Comparison of ENCODE assay signal across 8 cellular contexts in genomic region chr12:132986885-132987225, GRCh38. TPM values are rescaled to one million over a fixed set of nuclear protein-coding genes. Genes with fewer than 3 reads are reported as not detected.
DNase-seq lines count a peak whose midpoint lies in the region; ATAC-seq and TF ChIP-seq lines count a peak whose summit lies in the region.

No MANE protein-coding gene starts in this region.

- H3K9me3 ChIP-seq in left ventricle myocardium inferior (replicated peaks) (peaks cover 37% of the 10 kb centered on the region), Peyer's patch (peaks cover 0 to 27% (median 0%) of the 10 kb centered on the region in 4 donors), ovary (peaks cover 0 to 7% of the 10 kb centered on the region in 2 donors)

- H3K36me3 ChIP-seq in left ventricle myocardium inferior (peaks cover 28% of the 10 kb centered on the region), Peyer's patch (peaks cover 0 to 22% (median 0%) of the 10 kb centered on the region in 3 donors), ovary (no peaks in the 10 kb centered on the region)

- TF ChIP-seq EP300 in ovary (IDR thresholded peaks at IDR 0.05): no peak

- intact Hi-C loops in left ventricle myocardium inferior (cut with micrococcal nuclease): no loop called here
- intact Hi-C loops in Right ventricle myocardium inferior (cut with DNase I): loop anchor here (1.0 to 2.0 kb wide), 4 partner anchors 31 to 194 kb away; partner anchors contain the start of genes ZNF140, ZNF268, ZNF605 and ZNF84
- intact Hi-C loops in ovary (cut with DNase I): no loop called here

- no peak for TF ChIP-seq CTCF in left ventricle myocardium inferior (IDR thresholded peaks at IDR 0.05; ENCODE audit: borderline replicate concordance)
- no peak for TF ChIP-seq CTCF in Peyer's patch (IDR thresholded peaks at IDR 0.05)
- no peak for TF ChIP-seq CTCF in ovary (IDR thresholded peaks at IDR 0.05)

- TF ChIP-seq POLR2A in Peyer's patch (IDR thresholded peaks at IDR 0.05) (no peak), ovary (IDR thresholded peaks at IDR 0.05) (no peak)

- peak overlapping the region; percentile 91 for H3K4me3 ChIP-seq in left ventricle myocardium inferior
- peak overlapping the region; percentile 66 to 95 (median 79) for H3K4me3 ChIP-seq in Peyer's patch
- H3K4me3 ChIP-seq in ovary: peak overlapping the region; percentile 74

- WGBS in ovary, 3 donors: 2 to 4% (median 3%) methylated on average over 11 of the region's 11 CpGs

- ATAC-seq in Right ventricle myocardium inferior (no peak), GM21447 (IDR thresholded peaks at IDR 0.05; ENCODE audit: unreplicated experiment) (no peak)

- H3K4me1 ChIP-seq in left ventricle myocardium inferior: peaks cover 26% of the 10 kb centered on the region
- peaks cover 0 to 12% (median 2%) of the 10 kb centered on the region in 4 donors for H3K4me1 ChIP-seq in Peyer's patch
- H3K4me1 ChIP-seq in ovary (ENCODE audit: insufficient read depth): no peaks in the 10 kb centered on the region

- peak overlapping the region; percentile 88 for H3K27ac ChIP-seq in left ventricle myocardium inferior (replicated peaks)
- peak overlapping the region; percentile 75 to 88 (median 81) for H3K27ac ChIP-seq in Peyer's patch
- H3K27ac ChIP-seq in epithelial cell of prostate: peak overlapping the region; percentile 72
- no peak overlapping the region for H3K27ac ChIP-seq in ovary

- H3K27me3 ChIP-seq in left ventricle myocardium inferior (ENCODE audit: low read depth) (no peaks in the 10 kb centered on the region), Peyer's patch (no peaks in the 10 kb centered on the region), ovary (no peaks in the 10 kb centered on the region)

- DNase-seq in left ventricle myocardium inferior (no peak), Right ventricle myocardium inferior (ENCODE audit: missing footprints) (no peak), Peyer's patch (no peak), epithelial cell of prostate (ENCODE audit: low read depth, low spot score) (no peak), ovary (no peak), NCI-H345 (lab: John Stamatoyannopoulos, UW) (no peak), foreskin melanocyte (no peak)

RNA-seq across cellular contexts. Expression of gene ZNF26, which starts 0.7 kb away (rescaled TPM):
- total RNA-seq in left ventricle myocardium inferior: 3.1 TPM
- 4.4 TPM for total RNA-seq in Right ventricle myocardium inferior
- total RNA-seq in Peyer's patch: 10 to 100 TPM; 15.9 to 24.8 (median 18.7) TPM
- total RNA-seq in ovary: 10 to 100 TPM; 10.8 to 18.9 (median 14.1) TPM
- polyA plus RNA-seq in ovary: 1 to 10 TPM; 3.2 to 6.3 TPM

RNA-seq across cellular contexts. Expression of gene ZNF605, which starts 30.7 kb away (rescaled TPM):
- total RNA-seq in left ventricle myocardium inferior: 12.9 TPM
- 13.1 TPM for total RNA-seq in Right ventricle myocardium inferior
- 10 to 100 TPM in 2 of 4 donors, 1 to 10 TPM in 2; 6.3 to 19.0 (median 12.5) TPM for total RNA-seq in Peyer's patch
- 10 to 100 TPM in 5 of 7 donors, 1 to 10 TPM in 2; 8.3 to 20.9 (median 14.5) TPM for total RNA-seq in ovary
- polyA plus RNA-seq in ovary: 10 to 100 TPM in 1 of 2 donors, 1 to 10 TPM in 1; 5.2 to 10.3 TPM

RNA-seq across cellular contexts. Expression of gene ZNF84, which starts 50.5 kb away (rescaled TPM):
- total RNA-seq in left ventricle myocardium inferior (18.7 TPM), Right ventricle myocardium inferior (15.1 TPM), Peyer's patch (10 to 100 TPM; 14.5 to 39.6 (median 27.9) TPM), ovary (10 to 100 TPM; 19.1 to 41.4 (median 32.8) TPM)
- 10 to 100 TPM; 15.3 to 21.0 TPM for polyA plus RNA-seq in ovary

Comparison
In these comparisons a context has a peak if more than half of its experiments do, and no peak if none do; other contexts are left out.
1. H3K27ac ChIP-seq: peak in left ventricle myocardium inferior (single experiment), Peyer's patch (4 of 4) and epithelial cell of prostate (single experiment); none in ovary (0 of 2).
2. Peak in every context shown above with its lines, with median percentiles within 50 percentile points of each other: H3K4me3 ChIP-seq.